In the genomic region with DNA sequence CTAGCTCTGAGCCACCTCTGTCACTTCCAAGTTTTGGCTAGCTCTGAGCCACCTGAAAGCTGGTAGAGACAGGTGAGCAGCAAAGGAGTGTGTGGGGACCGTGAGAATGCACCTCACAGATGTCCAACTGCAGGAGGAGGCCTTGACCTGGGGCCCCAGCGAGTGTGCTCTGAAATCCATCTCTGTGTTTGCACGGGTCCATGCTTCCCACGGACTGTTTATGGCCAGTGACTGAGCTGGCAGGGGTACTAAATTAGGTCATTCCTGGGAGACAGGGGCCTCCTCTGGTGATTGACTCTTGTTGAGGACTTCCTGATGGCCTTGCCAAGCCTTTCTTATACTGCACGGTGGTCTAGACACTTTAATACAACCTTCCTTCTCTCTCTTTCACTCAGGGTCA, we compare ENCODE assay signal across 19 cellular contexts. TPM values are rescaled to one million over a fixed set of nuclear protein-coding genes. Genes with fewer than 3 reads are reported as not detected.
DNase-seq lines count a peak whose midpoint lies in the region; ATAC-seq, FAIRE-seq and TF ChIP-seq lines count a peak whose summit lies in the region.
"Had no signal": no experiment of that assay in that cellular context is flagged by ENCODE, and none has a peak within 500 bp of the region (broad histone marks: within the 10 kb centered on the region; RNA-seq: fewer than 3 reads in every experiment).

No MANE protein-coding gene starts in this region.

- H3K18ac ChIP-seq in IMR-90 (ENCODE audit: low read depth, low read length): peak overlapping the region; percentile 33; the same call in 1 of the 2 replicates

- no peak overlapping the region for H2BK5ac ChIP-seq in IMR-90 (ENCODE audit: low read depth, low read length, poor library complexity, severe bottlenecking)

- H3K9ac ChIP-seq in BLaER1 (peak overlapping the region; percentile 63; the same call in 1 of the 2 replicates), IMR-90 (ENCODE audit: low read depth, low read length) (no peak overlapping the region), endothelial cell of umbilical vein (replicated peaks; ENCODE audit: extremely low read depth, insufficient read depth, low read length) (no peak overlapping the region)

- H2AFZ ChIP-seq in IMR-90 (replicated peaks; ENCODE audit: low read length, poor library complexity) (no peak overlapping the region), endothelial cell of umbilical vein (ENCODE audit: low read depth, low read length) (no peak overlapping the region)
- H2AFZ ChIP-seq: GM23338 had no signal

- no peak overlapping the region for H3K4me3 Mint-ChIP-seq in CD4-positive, alpha-beta T cell
- H3K4me3 Mint-ChIP-seq: CD8-positive, alpha-beta T cell; GM23338 had no signal

- no peak overlapping the region for H2AK5ac ChIP-seq in IMR-90 (ENCODE audit: low read depth, low read length)

- H2AK9ac ChIP-seq in IMR-90 (replicated peaks; ENCODE audit: low read depth, low read length, poor library complexity): no peak overlapping the region

- no peak overlapping the region; the same call in 1 of the 2 replicates for H3K4ac ChIP-seq in IMR-90 (ENCODE audit: low read depth, low read length)

- POLR2A ChIA-PET in IMR-90 (lab: Charles Lee; ENCODE audit: unreplicated experiment) (no interaction called here), endothelial cell of umbilical vein (lab: Charles Lee) (no interaction called here)
- POLR2A ChIA-PET in CD4-positive, alpha-beta T cell (lab: Charles Lee): no interaction called here

- H3K56ac ChIP-seq in IMR-90 (ENCODE audit: extremely low read depth, insufficient read depth, low read length): no peak overlapping the region

- intact Hi-C loops in IMR-90 (cut with micrococcal nuclease): no loop called here
- intact Hi-C loops in endothelial cell of umbilical vein (cut with micrococcal nuclease): loop anchor here (5.0 kb wide), 1 partner anchor 125 kb away; no protein-coding TSS in a partner anchor
- intact Hi-C loops in right lobe of liver (cut with DNase I): no loop called here
- intact Hi-C loops in CD4-positive, alpha-beta T cell (cut with DNase I, micrococcal nuclease): no loop called here

- H3K79me2 ChIP-seq in endothelial cell of umbilical vein (ENCODE audit: control insufficient read depth, insufficient read depth, low read length): no peaks in the 10 kb centered on the region

- CTCF ChIA-PET in IMR-90 (lab: Yijun Ruan, JAX) (interaction anchor here (0.6 kb wide), 1 partner anchor 81 kb away, joined by 3 read pairs; no protein-coding TSS in a partner anchor), endothelial cell of umbilical vein (lab: Charles Lee) (no interaction called here)
- CTCF ChIA-PET in CD4-positive, alpha-beta T cell (lab: Charles Lee): no interaction called here

- H4K20me1 ChIP-seq in BLaER1 (no peaks in the 10 kb centered on the region), IMR-90 (ENCODE audit: insufficient read depth, low read length) (no peaks in the 10 kb centered on the region), endothelial cell of umbilical vein (replicated peaks; ENCODE audit: control insufficient read depth, extremely low read depth, insufficient read depth, low read length) (no peaks in the 10 kb centered on the region)

- H3K4me1 Mint-ChIP-seq in CD4-positive, alpha-beta T cell (ENCODE audit: low read depth): no peaks in the 10 kb centered on the region

- no peak for TF ChIP-seq CTCF in IMR-90 (conservative IDR thresholded peaks at IDR 0.05; ENCODE audit: low read depth, low read length)
- no peak for TF ChIP-seq CTCF in endothelial cell of umbilical vein (IDR thresholded peaks at IDR 0.05; ENCODE audit: extremely low read depth in 1 of 2, insufficient read depth in 1 of 2, low read depth in 1 of 2, low read length in 2 of 2)
- TF ChIP-seq CTCF in right lobe of liver (IDR thresholded peaks at IDR 0.05): no peak
- no peak for TF ChIP-seq CTCF in CD4-positive, alpha-beta T cell (IDR thresholded peaks at IDR 0.05)

- H4K8ac ChIP-seq in IMR-90 (ENCODE audit: low read depth in 2 of 2, low read length in 2 of 2): no peak overlapping the region

- H3K27me3 ChIP-seq in BLaER1 (no peaks in the 10 kb centered on the region), IMR-90 (ENCODE audit: control insufficient read depth, insufficient read depth, low read length) (no peaks in the 10 kb centered on the region), endothelial cell of umbilical vein (ENCODE audit: control insufficient read depth in 2 of 2, insufficient read depth in 2 of 2, low read length in 2 of 2) (no peaks in the 10 kb centered on the region), right lobe of liver (no peaks in the 10 kb centered on the region)
- no peaks in the 10 kb centered on the region for H3K27me3 ChIP-seq in CD4-positive, alpha-beta T cell (ENCODE audit: control insufficient read depth, insufficient read depth, low read length)

- no peak overlapping the region for H3K14ac ChIP-seq in IMR-90 (replicated peaks; ENCODE audit: low read depth, low read length)

- TF ChIP-seq RAD21 in IMR-90 (IDR thresholded peaks at IDR 0.05; ENCODE audit: low read length): no peak

- H2BK120ac ChIP-seq in IMR-90 (ENCODE audit: low read depth, low read length): no peak overlapping the region

- in situ Hi-C loops in IMR-90 (cut with MboI; ENCODE audit: low sequenced_read_pairs): no loop called here

- no peaks in the 10 kb centered on the region for H3K27me3 Mint-ChIP-seq in CD4-positive, alpha-beta T cell

- no peak overlapping the region for H4K5ac ChIP-seq in IMR-90 (ENCODE audit: low read depth, low read length)

- BruUV-seq in IMR-90 (replicated peaks; lab: Mats Ljungman, UMichigan) (no TSS peak), endothelial cell of umbilical vein (replicated peaks; lab: Mats Ljungman, UMichigan) (no TSS peak)

- FAIRE-seq in endothelial cell of umbilical vein (lab: Jason Lieb, UNC): no peak
- FAIRE-seq: D721Med, GM12892 had no signal

- H3K79me1 ChIP-seq in IMR-90 (ENCODE audit: low read depth in 1 of 2, low read length in 2 of 2): no peaks in the 10 kb centered on the region

- TF ChIP-seq POLR2A in IMR-90 (IDR thresholded peaks at IDR 0.05; ENCODE audit: low read depth, low read length) (no peak), endothelial cell of umbilical vein (IDR thresholded peaks at IDR 0.05; ENCODE audit: low read depth, low read length) (no peak), right lobe of liver (IDR thresholded peaks at IDR 0.05) (no peak)

- peak overlapping the region; percentile 75 for H3K27ac ChIP-seq in BLaER1
- H3K27ac ChIP-seq in IMR-90 (ENCODE audit: insufficient read depth, low read length): no peak overlapping the region
- H3K27ac ChIP-seq in endothelial cell of umbilical vein (ENCODE audit: insufficient read depth, low read depth, low read length): no peak overlapping the region
- H3K27ac ChIP-seq in right lobe of liver: no peak overlapping the region
- H3K27ac ChIP-seq in CD4-positive, alpha-beta T cell (ENCODE audit: low read depth, low read length): no peak overlapping the region
- H3K27ac ChIP-seq: C4-2B had no signal

- dilution Hi-C loops in IMR-90 (cut with HindIII; ENCODE audit: low sequenced_read_pairs, unreplicated experiment): no loop called here
- dilution Hi-C loops in endothelial cell of umbilical vein (cut with MboI; ENCODE audit: extremely low pct_ligation_motif_present, low sequenced_read_pairs): no loop called here

- H3K4me3 ChIP-seq in BLaER1 (no peak overlapping the region), IMR-90 (ENCODE audit: insufficient read depth, low read depth, low read length) (no peak overlapping the region), endothelial cell of umbilical vein (replicated peaks in 1 of 3; ENCODE audit: insufficient read depth in 1 of 3, low read depth in 1 of 3, low read length in 3 of 3) (no peak overlapping the region), right lobe of liver (no peak overlapping the region)
- H3K4me3 ChIP-seq: GM23338 had no signal

- no peak overlapping the region for H3K23ac ChIP-seq in IMR-90 (ENCODE audit: low read depth, low read length)

- WGBS in IMR-90 (ENCODE audit: extremely low coverage in 2 of 2, insufficient read length in 1 of 2), 2 experiments: no CpG with 5 or more reads among the region's 5 CpGs
- 4% methylated on average over 3 of the region's 5 CpGs for WGBS in right lobe of liver (ENCODE audit: insufficient coverage, low coverage, low lambda C conversion rate, missing lambda C conversion rate)

- peak overlapping the region; percentile 76 for H3K4me2 ChIP-seq in BLaER1
- no peak overlapping the region for H3K4me2 ChIP-seq in IMR-90 (ENCODE audit: low read depth, low read length)
- H3K4me2 ChIP-seq in endothelial cell of umbilical vein (ENCODE audit: insufficient read depth, low read length): no peak overlapping the region
- H3K4me2 ChIP-seq: GM23338 had no signal

- H3K36me3 ChIP-seq in BLaER1: no peaks in the 10 kb centered on the region
- H3K36me3 ChIP-seq in IMR-90 (ENCODE audit: control insufficient read depth, insufficient read depth, low read length): no peaks in the 10 kb centered on the region
- H3K36me3 ChIP-seq in endothelial cell of umbilical vein (ENCODE audit: control insufficient read depth in 2 of 2, extremely low read depth in 1 of 2, insufficient read depth in 2 of 2, low read length in 2 of 2): no peaks in the 10 kb centered on the region
- no peaks in the 10 kb centered on the region for H3K36me3 ChIP-seq in right lobe of liver

- no peak overlapping the region for H4K91ac ChIP-seq in IMR-90 (ENCODE audit: insufficient read depth, low read depth, low read length)

- no peaks in the 10 kb centered on the region for H3K36me3 Mint-ChIP-seq in CD4-positive, alpha-beta T cell (ENCODE audit: low read depth)
- H3K36me3 Mint-ChIP-seq: CD8-positive, alpha-beta T cell had no signal

- H3K9me1 ChIP-seq in IMR-90 (ENCODE audit: insufficient read depth, low read length): peaks cover 3% of the 10 kb centered on the region; the same call in 1 of the 2 replicates
- H3K9me1 ChIP-seq in endothelial cell of umbilical vein (replicated peaks; ENCODE audit: control insufficient read depth, extremely low read depth, insufficient read depth, low read length): no peaks in the 10 kb centered on the region

- H3K4me1 ChIP-seq in BLaER1: peaks cover 38% of the 10 kb centered on the region
- peaks cover 10% of the 10 kb centered on the region for H3K4me1 ChIP-seq in IMR-90 (ENCODE audit: control insufficient read depth, insufficient read depth, low read length)
- peaks cover 31% of the 10 kb centered on the region for H3K4me1 ChIP-seq in endothelial cell of umbilical vein (ENCODE audit: control insufficient read depth, extremely low read depth, insufficient read depth, low read length)
- H3K4me1 ChIP-seq in right lobe of liver: no peaks in the 10 kb centered on the region

- DNase-seq in IMR-90 (peak; percentile 7), endothelial cell of umbilical vein (ENCODE audit: low read depth, low spot score) (peak; percentile 1), right lobe of liver (no peak), HPDE6-E6E7 (ENCODE audit: extremely low spot score) (no peak), GM19240 (ENCODE audit: insufficient read length, low spot score) (no peak), T1000 (lab: John Stamatoyannopoulos, UW) (no peak)
- no peak for DNase-seq in CD4-positive, alpha-beta T cell
- DNase-seq: 8988T; ACHN; CD8-positive, alpha-beta T cell; COR-L47; DMS153; DMS79 treated with DMSO at 0.1 percent for 48 hours; H7 had no signal

- no peak overlapping the region for H3K27ac Mint-ChIP-seq in CD4-positive, alpha-beta T cell
- H3K27ac Mint-ChIP-seq: CD8-positive, alpha-beta T cell; GM23338 had no signal

- no peak overlapping the region for H2BK20ac ChIP-seq in IMR-90 (ENCODE audit: low read depth, low read length)

- H2BK15ac ChIP-seq in IMR-90 (ENCODE audit: low read depth, low read length): no peak overlapping the region

- ATAC-seq in IMR-90 (ENCODE audit: low read depth) (no peak), right lobe of liver (peak in 3 of 4 donors; percentile 16 to 32 (median 24))
- ATAC-seq in CD4-positive, alpha-beta T cell (ENCODE audit: poor library complexity): no peak
- ATAC-seq: CD8-positive, alpha-beta T cell; GM23338 had no signal

- H3K9me3 ChIP-seq in BLaER1 (peaks cover 13% of the 10 kb centered on the region), IMR-90 (ENCODE audit: control insufficient read depth, insufficient read depth, low read length) (no peaks in the 10 kb centered on the region), endothelial cell of umbilical vein (replicated peaks; ENCODE audit: control insufficient read depth, insufficient read depth, low read length) (no peaks in the 10 kb centered on the region), right lobe of liver (no peaks in the 10 kb centered on the region)
- no peaks in the 10 kb centered on the region for H3K9me3 ChIP-seq in CD4-positive, alpha-beta T cell (ENCODE audit: control insufficient read depth, low read length)

- H3K9me3 Mint-ChIP-seq in CD4-positive, alpha-beta T cell: no peaks in the 10 kb centered on the region

RNA-seq across cellular contexts. Expression of a gene that starts 36.3 kb away (rescaled TPM):
- total RNA-seq in IMR-90 (2012; rRNA removed) (1.4 TPM in 2 replicates), endothelial cell of umbilical vein (5.6 and 5.7 TPM in 2 replicates), right lobe of liver (1 to 10 TPM in 5 of 6 experiments, under 1 TPM in 1; 0.99 to 4.7 (median 1.8) TPM)
- polyA plus RNA-seq in IMR-90 (2012; rRNA removed) (10.6 and 11.0 TPM in 2 replicates), endothelial cell of umbilical vein (2.5 and 2.8 TPM in 2 replicates)
- 4.8 and 7.3 TPM in 2 replicates for polyA plus RNA-seq in IMR-90 (2012; cell fraction: cytosol; rRNA removed)
- 34.4 and 43.8 TPM in 2 replicates for polyA plus RNA-seq in IMR-90 (2012; cell fraction: nucleus; rRNA removed; ENCODE audit: low replicate concordance)
- 1.6 TPM in 2 replicates for polyA plus RNA-seq in endothelial cell of umbilical vein (2011; cell fraction: cytosol; rRNA removed)
- 8.5 and 9.0 TPM in 2 replicates for polyA plus RNA-seq in endothelial cell of umbilical vein (2011; cell fraction: nucleus; rRNA removed)
- polyA plus RNA-seq in endothelial cell of umbilical vein (2012): 1.7 TPM in 2 replicates
- 1.6 and 1.9 TPM in 2 replicates for polyA minus RNA-seq in endothelial cell of umbilical vein
- 3.2 TPM for polyA minus RNA-seq in endothelial cell of umbilical vein (2011; cell fraction: cytosol; rRNA and poly(A)+ RNA removed)
- polyA minus RNA-seq in endothelial cell of umbilical vein (2011; cell fraction: nucleus; rRNA and poly(A)+ RNA removed): 3.6 and 5.0 TPM in 2 replicates
- total RNA-seq in CD4-positive, alpha-beta T cell: under 1 TPM; 0.45 to 0.96 TPM

Comparison
In these comparisons a context has a peak if more than half of its experiments do, and no peak if none do; other contexts are left out.
1. ATAC-seq: peak in right lobe of liver (3 of 4); none in IMR-90 (single experiment) and CD4-positive, alpha-beta T cell (single experiment).
2. DNase-seq: peak in IMR-90 (single experiment) and endothelial cell of umbilical vein (single experiment); none in right lobe of liver (0 of 3), HPDE6-E6E7 (single experiment), GM19240 (single experiment), T1000 (single experiment) and CD4-positive, alpha-beta T cell (0 of 10).